1 cellular context compared by ENCODE assay signal in genomic region chr5:43060020-43060419, GRCh38. TPM values are rescaled to one million over a fixed set of nuclear protein-coding genes. Genes with fewer than 3 reads are reported as not detected.
"Had no signal": no experiment of that assay in that cellular context is flagged by ENCODE, and none has a peak within 500 bp of the region (broad histone marks: within the 10 kb centered on the region; RNA-seq: fewer than 3 reads in every experiment).

No MANE protein-coding gene starts in this region.

RNA-seq across cellular contexts. Expression of gene ANXA2R, which starts 19.9 kb away (rescaled TPM):
- polyA plus RNA-seq: neural cell had no signal
